ENCODE assay signal across 24 cellular contexts in genomic region chr1:43619314-43619790, GRCh38.
"Had no signal": no experiment of that assay in that cellular context is flagged by ENCODE, and none has a peak within 500 bp of the region (broad histone marks: within the 10 kb centered on the region; RNA-seq: fewer than 3 reads in every experiment).

No MANE protein-coding gene starts in this region.

- H3K4me1 Mint-ChIP-seq: activated B cell treated with CpG ODN at 0.5 μM for 24 hours; activated CD4-positive, alpha-beta T cell treated with anti-CD3 and anti-CD28 coated beads, Interleukin-2, amount 10 ng/mL, durations not matched to agents 24 days and 14 days; activated CD8-positive, alpha-beta memory T cell treated with anti-CD3 and anti-CD28 coated beads, Interleukin-2, amount 10 ng/mL, durations not matched to agents 7 days and 5 days; activated naive CD4-positive, alpha-beta T cell treated with anti-CD3 and anti-CD28 coated beads, Interleukin-2, amount 50 U/mL, for 24 hours; activated naive CD8-positive, alpha-beta T cell treated with anti-CD3 and anti-CD28 coated beads, Interleukin-2, amount 50 U/mL, for 24 hours; activated T-helper 17 cell treated with anti-CD3 and anti-CD28 coated beads, Interleukin-2, amount 50 U/mL, for 72 hours; brain; central memory CD8-positive, alpha-beta T cell had no signal

- DNase-seq: activated B cell treated with CpG ODN at 0.5 μM for 24 hours; activated CD4-positive, alpha-beta T cell treated with anti-CD3 and anti-CD28 coated beads for 1 hour; activated CD4-positive, alpha-beta T cell treated with anti-CD3 and anti-CD28 coated beads, Interleukin-2, amount 10 ng/mL, durations not matched to agents 24 days and 14 days; activated CD4-positive, alpha-beta T cell treated with anti-CD3 and anti-CD28 coated beads, Interleukin-2, amount 50 U/mL, for 48 hours; activated CD8-positive, alpha-beta memory T cell treated with anti-CD3 and anti-CD28 coated beads, Interleukin-2, amount 10 ng/mL, durations not matched to agents 7 days and 5 days; activated gamma-delta T cell; activated naive CD8-positive, alpha-beta T cell treated with anti-CD3 and anti-CD28 coated beads, Interleukin-2, amount 50 U/mL, for 24 hours; activated T-cell treated with anti-CD3 and anti-CD28 coated beads, Interleukin-2, amount 50 U/mL, for 48 hours; amniotic stem cell; MM.1S; NCI-H1105; NCI-H1436; NCI-H187; NCI-H2081; NCI-H446; NCI-H524; PC-9; SIG-M5; T-helper 17 cell; T-helper 9 cell had no signal

- H3K4me3 ChIP-seq: PC-9 had no signal

- H3K27ac ChIP-seq: PC-9 had no signal

- H3K4me2 ChIP-seq: PC-9 had no signal

- H3K36me3 Mint-ChIP-seq: activated CD8-positive, alpha-beta memory T cell treated with anti-CD3 and anti-CD28 coated beads, Interleukin-2, amount 10 ng/mL, durations not matched to agents 7 days and 5 days; activated naive CD4-positive, alpha-beta T cell treated with anti-CD3 and anti-CD28 coated beads, Interleukin-2, amount 50 U/mL, for 24 hours had no signal

- H3K27ac Mint-ChIP-seq: activated B cell treated with CpG ODN at 0.5 μM for 24 hours; activated CD4-positive, alpha-beta T cell treated with anti-CD3 and anti-CD28 coated beads, Interleukin-2, amount 10 ng/mL, durations not matched to agents 24 days and 14 days; activated CD8-positive, alpha-beta memory T cell treated with anti-CD3 and anti-CD28 coated beads, Interleukin-2, amount 10 ng/mL, durations not matched to agents 7 days and 5 days; activated naive CD4-positive, alpha-beta T cell treated with anti-CD3 and anti-CD28 coated beads, Interleukin-2, amount 50 U/mL, for 24 hours; activated naive CD8-positive, alpha-beta T cell treated with anti-CD3 and anti-CD28 coated beads, Interleukin-2, amount 50 U/mL, for 24 hours; activated T-helper 17 cell treated with anti-CD3 and anti-CD28 coated beads, Interleukin-2, amount 50 U/mL, for 72 hours; brain; T-helper 17 cell had no signal

- ATAC-seq: activated CD8-positive, alpha-beta memory T cell treated with anti-CD3 and anti-CD28 coated beads, Interleukin-2, amount 10 ng/mL, durations not matched to agents 7 days and 5 days; activated T-helper 17 cell treated with anti-CD3 and anti-CD28 coated beads, Interleukin-2, amount 50 U/mL, for 72 hours; T-helper 17 cell had no signal

- H3K9me3 Mint-ChIP-seq: activated B cell treated with CpG ODN at 0.5 μM for 24 hours; activated CD4-positive, alpha-beta T cell treated with anti-CD3 and anti-CD28 coated beads, Interleukin-2, amount 10 ng/mL, durations not matched to agents 24 days and 14 days; activated naive CD4-positive, alpha-beta T cell treated with anti-CD3 and anti-CD28 coated beads, Interleukin-2, amount 50 U/mL, for 24 hours; activated naive CD8-positive, alpha-beta T cell treated with anti-CD3 and anti-CD28 coated beads, Interleukin-2, amount 50 U/mL, for 24 hours; activated T-helper 17 cell treated with anti-CD3 and anti-CD28 coated beads, Interleukin-2, amount 50 U/mL, for 72 hours; brain; central memory CD8-positive, alpha-beta T cell had no signal

- H2AFZ ChIP-seq: PC-9 had no signal

- H3K4me3 Mint-ChIP-seq: activated B cell treated with CpG ODN at 0.5 μM for 24 hours; activated CD4-positive, alpha-beta T cell treated with anti-CD3 and anti-CD28 coated beads, Interleukin-2, amount 10 ng/mL, durations not matched to agents 24 days and 14 days; activated CD8-positive, alpha-beta memory T cell treated with anti-CD3 and anti-CD28 coated beads, Interleukin-2, amount 10 ng/mL, durations not matched to agents 7 days and 5 days; activated naive CD4-positive, alpha-beta T cell treated with anti-CD3 and anti-CD28 coated beads, Interleukin-2, amount 50 U/mL, for 24 hours; activated naive CD8-positive, alpha-beta T cell treated with anti-CD3 and anti-CD28 coated beads, Interleukin-2, amount 50 U/mL, for 24 hours; activated T-helper 17 cell treated with anti-CD3 and anti-CD28 coated beads, Interleukin-2, amount 50 U/mL, for 72 hours; brain; central memory CD8-positive, alpha-beta T cell; T-helper 17 cell had no signal

- H3K27me3 Mint-ChIP-seq: activated B cell treated with CpG ODN at 0.5 μM for 24 hours; activated CD4-positive, alpha-beta T cell treated with anti-CD3 and anti-CD28 coated beads, Interleukin-2, amount 10 ng/mL, durations not matched to agents 24 days and 14 days; activated CD8-positive, alpha-beta memory T cell treated with anti-CD3 and anti-CD28 coated beads, Interleukin-2, amount 10 ng/mL, durations not matched to agents 7 days and 5 days; activated naive CD4-positive, alpha-beta T cell treated with anti-CD3 and anti-CD28 coated beads, Interleukin-2, amount 50 U/mL, for 24 hours; activated naive CD8-positive, alpha-beta T cell treated with anti-CD3 and anti-CD28 coated beads, Interleukin-2, amount 50 U/mL, for 24 hours; activated T-helper 17 cell treated with anti-CD3 and anti-CD28 coated beads, Interleukin-2, amount 50 U/mL, for 72 hours; brain; central memory CD8-positive, alpha-beta T cell had no signal
